ENCODE assay signal across 2 cellular contexts in the genomic region with DNA sequence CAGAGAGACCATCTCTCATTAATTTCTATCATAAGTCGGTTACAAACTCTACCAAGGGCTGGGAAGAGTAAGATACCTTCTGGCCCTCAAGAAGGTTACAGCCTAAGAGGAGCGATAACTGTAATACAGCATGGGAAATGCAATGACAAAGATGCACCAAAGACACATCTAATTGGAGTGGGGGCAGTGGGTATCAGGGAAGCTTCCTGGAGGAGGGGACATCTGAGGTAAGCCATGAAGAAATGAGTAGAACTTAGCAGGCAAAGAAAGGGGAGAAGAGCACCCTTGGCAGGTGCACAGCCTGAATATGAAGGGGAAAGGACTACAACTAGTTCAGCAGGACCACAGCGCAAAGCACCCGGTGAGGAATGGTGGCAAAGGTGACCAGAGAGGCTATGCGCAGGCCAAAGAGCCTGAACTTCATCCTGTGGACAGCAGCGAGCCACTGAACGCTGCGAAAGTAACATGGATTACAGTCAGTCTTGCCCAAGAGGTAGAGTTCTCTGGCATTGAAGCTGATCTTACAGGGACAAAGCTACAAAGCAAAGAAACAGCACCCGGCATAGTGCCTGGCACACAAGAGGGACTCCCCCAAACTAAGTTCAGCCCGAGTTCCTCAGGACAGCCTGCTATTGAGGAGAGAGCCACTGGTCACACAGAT.
TF ChIP-seq lines count a peak whose summit lies in the region.

No MANE protein-coding gene starts in this region.

TF ChIP-seq in WTC11, 78 proteins besides CTCF, POLR2A, EP300 and RAD21:
- TF ChIP-seq, protein P1, sequence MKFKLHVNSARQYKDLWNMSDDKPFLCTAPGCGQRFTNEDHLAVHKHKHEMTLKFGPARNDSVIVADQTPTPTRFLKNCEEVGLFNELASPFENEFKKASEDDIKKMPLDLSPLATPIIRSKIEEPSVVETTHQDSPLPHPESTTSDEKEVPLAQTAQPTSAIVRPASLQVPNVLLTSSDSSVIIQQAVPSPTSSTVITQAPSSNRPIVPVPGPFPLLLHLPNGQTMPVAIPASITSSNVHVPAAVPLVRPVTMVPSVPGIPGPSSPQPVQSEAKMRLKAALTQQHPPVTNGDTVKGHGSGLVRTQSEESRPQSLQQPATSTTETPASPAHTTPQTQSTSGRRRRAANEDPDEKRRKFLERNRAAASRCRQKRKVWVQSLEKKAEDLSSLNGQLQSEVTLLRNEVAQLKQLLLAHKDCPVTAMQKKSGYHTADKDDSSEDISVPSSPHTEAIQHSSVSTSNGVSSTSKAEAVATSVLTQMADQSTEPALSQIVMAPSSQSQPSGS (CRISPR knock-in tag; IDR thresholded peaks at IDR 0.05; ENCODE audit: borderline replicate concordance, low read depth), result no peak

TF ChIP-seq in HepG2, 621 proteins besides CTCF, POLR2A, EP300 and RAD21 (continues in another document):
- no peak for TF ChIP-seq MXI1 (IDR thresholded peaks at IDR 0.05; ENCODE audit: borderline replicate concordance, low read depth, low read length)
- no peak for TF ChIP-seq ZNF354B (CRISPR knock-in tag; IDR thresholded peaks at IDR 0.05)
- no peak for TF ChIP-seq NONO (IDR thresholded peaks at IDR 0.05)
- no peak for TF ChIP-seq NONO (CRISPR knock-in tag; conservative IDR thresholded peaks at IDR 0.05)
- no peak for TF ChIP-seq KLF6 (CRISPR knock-in tag; IDR thresholded peaks at IDR 0.05)
- TF ChIP-seq, protein P2, sequence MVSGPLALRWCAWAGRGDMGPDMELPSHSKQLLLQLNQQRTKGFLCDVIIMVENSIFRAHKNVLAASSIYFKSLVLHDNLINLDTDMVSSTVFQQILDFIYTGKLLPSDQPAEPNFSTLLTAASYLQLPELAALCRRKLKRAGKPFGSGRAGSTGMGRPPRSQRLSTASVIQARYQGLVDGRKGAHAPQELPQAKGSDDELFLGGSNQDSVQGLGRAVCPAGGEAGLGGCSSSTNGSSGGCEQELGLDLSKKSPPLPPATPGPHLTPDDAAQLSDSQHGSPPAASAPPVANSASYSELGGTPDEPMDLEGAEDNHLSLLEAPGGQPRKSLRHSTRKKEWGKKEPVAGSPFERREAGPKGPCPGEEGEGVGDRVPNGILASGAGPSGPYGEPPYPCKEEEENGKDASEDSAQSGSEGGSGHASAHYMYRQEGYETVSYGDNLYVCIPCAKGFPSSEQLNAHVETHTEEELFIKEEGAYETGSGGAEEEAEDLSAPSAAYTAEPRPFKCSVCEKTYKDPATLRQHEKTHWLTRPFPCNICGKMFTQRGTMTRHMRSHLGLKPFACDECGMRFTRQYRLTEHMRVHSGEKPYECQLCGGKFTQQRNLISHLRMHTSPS (CRISPR knock-in tag; IDR thresholded peaks at IDR 0.05; ENCODE audit: low read depth), result no peak
- no peak for TF ChIP-seq ZNF552 (CRISPR knock-in tag; IDR thresholded peaks at IDR 0.05; ENCODE audit: borderline replicate concordance)
- TF ChIP-seq, protein P3, sequence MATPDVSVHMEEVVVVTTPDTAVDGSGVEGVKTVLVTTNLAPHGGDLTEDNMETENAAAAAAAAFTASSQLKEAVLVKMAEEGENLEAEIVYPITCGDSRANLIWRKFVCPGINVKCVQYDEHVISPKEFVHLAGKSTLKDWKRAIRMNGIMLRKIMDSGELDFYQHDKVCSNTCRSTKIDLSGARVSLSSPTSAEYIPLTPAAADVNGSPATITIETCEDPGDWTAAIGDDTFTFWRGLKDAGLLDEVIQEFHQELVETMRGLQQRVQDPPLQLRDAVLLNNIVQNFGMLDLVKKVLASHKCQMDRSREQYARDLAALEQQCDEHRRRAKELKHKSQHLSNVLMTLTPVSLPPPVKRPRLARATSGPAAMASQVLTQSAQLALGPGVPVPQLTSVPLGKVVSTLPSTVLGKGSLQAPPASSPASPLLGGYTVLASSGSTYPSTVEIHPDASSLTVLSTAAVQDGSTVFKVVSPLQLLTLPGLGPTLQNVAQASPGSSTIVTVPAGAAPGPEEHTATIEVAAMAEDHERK (CRISPR knock-in tag; IDR thresholded peaks at IDR 0.05; ENCODE audit: low read depth), result no peak
- no peak for TF ChIP-seq ZBTB1 (CRISPR knock-in tag; IDR thresholded peaks at IDR 0.05; ENCODE audit: borderline replicate concordance)
- TF ChIP-seq, protein P4, sequence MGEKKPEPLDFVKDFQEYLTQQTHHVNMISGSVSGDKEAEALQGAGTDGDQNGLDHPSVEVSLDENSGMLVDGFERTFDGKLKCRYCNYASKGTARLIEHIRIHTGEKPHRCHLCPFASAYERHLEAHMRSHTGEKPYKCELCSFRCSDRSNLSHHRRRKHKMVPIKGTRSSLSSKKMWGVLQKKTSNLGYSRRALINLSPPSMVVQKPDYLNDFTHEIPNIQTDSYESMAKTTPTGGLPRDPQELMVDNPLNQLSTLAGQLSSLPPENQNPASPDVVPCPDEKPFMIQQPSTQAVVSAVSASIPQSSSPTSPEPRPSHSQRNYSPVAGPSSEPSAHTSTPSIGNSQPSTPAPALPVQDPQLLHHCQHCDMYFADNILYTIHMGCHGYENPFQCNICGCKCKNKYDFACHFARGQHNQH (CRISPR knock-in tag; IDR thresholded peaks at IDR 0.05), result no peak
- 0 out of 2 replicates have a peak, but pooled peaks have one; percentile 31 for TF ChIP-seq RXRA (CRISPR knock-in tag; IDR thresholded peaks at IDR 0.05)
- peak; percentile 18; the same call in 1 of the 2 replicates for TF ChIP-seq KMT2A (CRISPR knock-in tag; IDR thresholded peaks at IDR 0.05)
- no peak for TF ChIP-seq SMARCC2 (IDR thresholded peaks at IDR 0.05)
- no peak for TF ChIP-seq ZNF251 (CRISPR knock-in tag; IDR thresholded peaks at IDR 0.05)
- TF ChIP-seq YEATS2 (CRISPR knock-in tag; IDR thresholded peaks at IDR 0.05; ENCODE audit: borderline replicate concordance), result no peak
- TF ChIP-seq, protein P5, sequence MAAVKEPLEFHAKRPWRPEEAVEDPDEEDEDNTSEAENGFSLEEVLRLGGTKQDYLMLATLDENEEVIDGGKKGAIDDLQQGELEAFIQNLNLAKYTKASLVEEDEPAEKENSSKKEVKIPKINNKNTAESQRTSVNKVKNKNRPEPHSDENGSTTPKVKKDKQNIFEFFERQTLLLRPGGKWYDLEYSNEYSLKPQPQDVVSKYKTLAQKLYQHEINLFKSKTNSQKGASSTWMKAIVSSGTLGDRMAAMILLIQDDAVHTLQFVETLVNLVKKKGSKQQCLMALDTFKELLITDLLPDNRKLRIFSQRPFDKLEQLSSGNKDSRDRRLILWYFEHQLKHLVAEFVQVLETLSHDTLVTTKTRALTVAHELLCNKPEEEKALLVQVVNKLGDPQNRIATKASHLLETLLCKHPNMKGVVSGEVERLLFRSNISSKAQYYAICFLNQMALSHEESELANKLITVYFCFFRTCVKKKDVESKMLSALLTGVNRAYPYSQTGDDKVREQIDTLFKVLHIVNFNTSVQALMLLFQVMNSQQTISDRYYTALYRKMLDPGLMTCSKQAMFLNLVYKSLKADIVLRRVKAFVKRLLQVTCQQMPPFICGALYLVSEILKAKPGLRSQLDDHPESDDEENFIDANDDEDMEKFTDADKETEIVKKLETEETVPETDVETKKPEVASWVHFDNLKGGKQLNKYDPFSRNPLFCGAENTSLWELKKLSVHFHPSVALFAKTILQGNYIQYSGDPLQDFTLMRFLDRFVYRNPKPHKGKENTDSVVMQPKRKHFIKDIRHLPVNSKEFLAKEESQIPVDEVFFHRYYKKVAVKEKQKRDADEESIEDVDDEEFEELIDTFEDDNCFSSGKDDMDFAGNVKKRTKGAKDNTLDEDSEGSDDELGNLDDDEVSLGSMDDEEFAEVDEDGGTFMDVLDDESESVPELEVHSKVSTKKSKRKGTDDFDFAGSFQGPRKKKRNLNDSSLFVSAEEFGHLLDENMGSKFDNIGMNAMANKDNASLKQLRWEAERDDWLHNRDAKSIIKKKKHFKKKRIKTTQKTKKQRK (IDR thresholded peaks at IDR 0.05; ENCODE audit: low read length), result no peak
- TF ChIP-seq HOXA3 (CRISPR knock-in tag; IDR thresholded peaks at IDR 0.05), result 0 out of 2 replicates have a peak, but pooled peaks have one; percentile 14
- TF ChIP-seq AHR (CRISPR knock-in tag; IDR thresholded peaks at IDR 0.05), result 0 out of 2 replicates have a peak, but pooled peaks have one; percentile 56
- TF ChIP-seq CBX5 (CRISPR knock-in tag; IDR thresholded peaks at IDR 0.05; ENCODE audit: borderline replicate concordance), result 0 out of 2 replicates have a peak, but pooled peaks have one; percentile 19
- TF ChIP-seq NFYB (CRISPR knock-in tag; IDR thresholded peaks at IDR 0.05), result no peak
- TF ChIP-seq ZNF225 (CRISPR knock-in tag; IDR thresholded peaks at IDR 0.05), result no peak
- TF ChIP-seq, protein P6, sequence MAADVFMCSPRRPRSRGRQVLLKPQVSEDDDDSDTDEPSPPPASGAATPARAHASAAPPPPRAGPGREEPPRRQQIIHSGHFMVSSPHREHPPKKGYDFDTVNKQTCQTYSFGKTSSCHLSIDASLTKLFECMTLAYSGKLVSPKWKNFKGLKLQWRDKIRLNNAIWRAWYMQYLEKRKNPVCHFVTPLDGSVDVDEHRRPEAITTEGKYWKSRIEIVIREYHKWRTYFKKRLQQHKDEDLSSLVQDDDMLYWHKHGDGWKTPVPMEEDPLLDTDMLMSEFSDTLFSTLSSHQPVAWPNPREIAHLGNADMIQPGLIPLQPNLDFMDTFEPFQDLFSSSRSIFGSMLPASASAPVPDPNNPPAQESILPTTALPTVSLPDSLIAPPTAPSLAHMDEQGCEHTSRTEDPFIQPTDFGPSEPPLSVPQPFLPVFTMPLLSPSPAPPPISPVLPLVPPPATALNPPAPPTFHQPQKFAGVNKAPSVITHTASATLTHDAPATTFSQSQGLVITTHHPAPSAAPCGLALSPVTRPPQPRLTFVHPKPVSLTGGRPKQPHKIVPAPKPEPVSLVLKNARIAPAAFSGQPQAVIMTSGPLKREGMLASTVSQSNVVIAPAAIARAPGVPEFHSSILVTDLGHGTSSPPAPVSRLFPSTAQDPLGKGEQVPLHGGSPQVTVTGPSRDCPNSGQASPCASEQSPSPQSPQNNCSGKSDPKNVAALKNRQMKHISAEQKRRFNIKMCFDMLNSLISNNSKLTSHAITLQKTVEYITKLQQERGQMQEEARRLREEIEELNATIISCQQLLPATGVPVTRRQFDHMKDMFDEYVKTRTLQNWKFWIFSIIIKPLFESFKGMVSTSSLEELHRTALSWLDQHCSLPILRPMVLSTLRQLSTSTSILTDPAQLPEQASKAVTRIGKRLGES (CRISPR knock-in tag; IDR thresholded peaks at IDR 0.05; ENCODE audit: borderline replicate concordance), result no peak
- TF ChIP-seq, protein P1 (CRISPR knock-in tag; IDR thresholded peaks at IDR 0.05), result no peak
- TF ChIP-seq, protein P7, sequence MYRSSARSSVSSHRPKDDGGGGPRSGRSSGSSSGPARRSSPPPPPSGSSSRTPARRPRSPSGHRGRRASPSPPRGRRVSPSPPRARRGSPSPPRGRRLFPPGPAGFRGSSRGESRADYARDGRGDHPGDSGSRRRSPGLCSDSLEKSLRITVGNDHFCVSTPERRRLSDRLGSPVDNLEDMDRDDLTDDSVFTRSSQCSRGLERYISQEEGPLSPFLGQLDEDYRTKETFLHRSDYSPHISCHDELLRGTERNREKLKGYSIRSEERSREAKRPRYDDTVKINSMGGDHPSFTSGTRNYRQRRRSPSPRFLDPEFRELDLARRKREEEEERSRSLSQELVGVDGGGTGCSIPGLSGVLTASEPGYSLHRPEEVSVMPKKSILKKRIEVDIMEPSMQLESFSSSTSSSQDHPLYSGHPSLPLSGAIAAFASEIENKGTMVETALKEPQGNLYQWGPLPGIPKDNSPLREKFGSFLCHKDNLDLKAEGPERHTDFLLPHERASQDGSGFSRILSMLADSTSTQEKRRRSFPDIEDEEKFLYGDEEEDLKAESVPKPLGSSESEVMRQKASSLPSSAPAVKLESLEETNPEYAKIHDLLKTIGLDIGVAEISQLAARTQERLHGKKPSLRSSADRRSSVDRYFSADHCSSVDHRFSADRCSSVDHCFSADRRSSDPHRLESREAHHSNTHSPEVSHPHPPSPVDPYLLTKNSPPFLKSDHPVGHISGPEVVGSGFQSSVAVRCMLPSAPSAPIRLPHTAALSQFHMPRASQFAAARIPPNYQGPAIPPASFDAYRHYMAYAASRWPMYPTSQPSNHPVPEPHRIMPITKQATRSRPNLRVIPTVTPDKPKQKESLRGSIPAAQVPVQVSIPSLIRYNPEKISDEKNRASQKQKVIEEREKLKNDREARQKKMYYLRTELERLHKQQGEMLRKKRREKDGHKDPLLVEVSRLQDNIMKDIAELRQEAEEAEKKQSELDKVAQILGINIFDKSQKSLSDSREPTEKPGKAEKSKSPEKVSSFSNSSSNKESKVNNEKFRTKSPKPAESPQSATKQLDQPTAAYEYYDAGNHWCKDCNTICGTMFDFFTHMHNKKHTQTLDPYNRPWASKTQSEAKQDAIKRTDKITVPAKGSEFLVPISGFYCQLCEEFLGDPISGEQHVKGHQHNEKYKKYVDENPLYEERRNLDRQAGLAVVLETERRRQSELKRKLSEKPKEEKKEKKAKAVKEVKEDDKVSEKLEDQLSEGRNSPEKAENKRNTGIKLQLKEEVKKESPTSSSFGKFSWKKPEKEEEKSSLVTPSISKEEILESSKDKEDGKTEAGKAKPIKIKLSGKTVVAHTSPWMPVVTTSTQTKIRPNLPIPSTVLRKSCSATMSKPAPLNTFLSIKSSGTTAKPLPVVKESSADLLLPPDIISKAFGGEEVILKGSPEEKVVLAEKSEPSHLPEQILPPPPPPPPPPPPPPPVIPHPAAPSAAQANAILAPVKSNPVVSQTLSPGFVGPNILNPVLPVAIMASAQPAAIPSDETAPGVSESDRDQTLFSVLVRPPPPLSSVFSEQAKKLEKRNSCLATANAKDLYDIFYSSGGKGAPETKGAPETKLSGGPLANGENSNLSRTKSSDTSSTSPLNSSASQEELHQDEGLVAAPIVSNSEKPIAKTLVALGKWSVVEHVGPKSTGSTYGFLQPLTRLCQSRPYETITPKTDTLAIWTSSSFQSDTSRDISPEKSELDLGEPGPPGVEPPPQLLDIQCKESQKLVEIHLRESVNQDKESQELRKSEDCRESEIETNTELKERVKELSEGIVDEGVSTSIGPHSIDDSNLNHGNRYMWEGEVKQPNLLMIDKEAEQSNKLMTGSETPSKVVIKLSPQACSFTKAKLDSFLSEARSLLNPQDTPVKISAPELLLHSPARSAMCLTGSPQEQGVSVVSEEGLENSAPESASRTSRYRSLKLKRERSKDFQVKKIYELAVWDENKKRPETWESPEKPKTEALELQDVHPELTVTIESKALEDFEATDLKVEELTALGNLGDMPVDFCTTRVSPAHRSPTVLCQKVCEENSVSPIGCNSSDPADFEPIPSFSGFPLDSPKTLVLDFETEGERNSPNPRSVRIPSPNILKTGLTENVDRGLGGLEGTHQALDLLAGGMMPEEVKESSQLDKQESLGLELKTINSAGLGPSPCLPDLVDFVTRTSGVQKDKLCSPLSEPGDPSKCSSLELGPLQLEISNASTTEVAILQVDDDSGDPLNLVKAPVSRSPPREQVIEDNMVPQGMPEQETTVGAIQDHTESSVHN (CRISPR knock-in tag; IDR thresholded peaks at IDR 0.05), result no peak
- TF ChIP-seq NR1H2 (CRISPR knock-in tag; IDR thresholded peaks at IDR 0.05; ENCODE audit: borderline replicate concordance, low read depth), result no peak
- TF ChIP-seq TAF1 (CRISPR knock-in tag; IDR thresholded peaks at IDR 0.05), result no peak
- no peak for TF ChIP-seq HNF4A (CRISPR knock-in tag; IDR thresholded peaks at IDR 0.05)
- no peak for TF ChIP-seq ZNF367 (CRISPR knock-in tag; IDR thresholded peaks at IDR 0.05; ENCODE audit: borderline replicate concordance)
- TF ChIP-seq ZC3H13 (CRISPR knock-in tag; IDR thresholded peaks at IDR 0.05), result peak; percentile 46; the same call in 1 of the 2 replicates
- TF ChIP-seq ZNF274 (CRISPR knock-in tag; IDR thresholded peaks at IDR 0.05), result no peak
- TF ChIP-seq ZFP36 (IDR thresholded peaks at IDR 0.05; ENCODE audit: borderline replicate concordance, low read depth, low read length, partially characterized antibody), result peak; percentile 50
